ENCODE assay signal across 8 cellular contexts in the genomic region with DNA sequence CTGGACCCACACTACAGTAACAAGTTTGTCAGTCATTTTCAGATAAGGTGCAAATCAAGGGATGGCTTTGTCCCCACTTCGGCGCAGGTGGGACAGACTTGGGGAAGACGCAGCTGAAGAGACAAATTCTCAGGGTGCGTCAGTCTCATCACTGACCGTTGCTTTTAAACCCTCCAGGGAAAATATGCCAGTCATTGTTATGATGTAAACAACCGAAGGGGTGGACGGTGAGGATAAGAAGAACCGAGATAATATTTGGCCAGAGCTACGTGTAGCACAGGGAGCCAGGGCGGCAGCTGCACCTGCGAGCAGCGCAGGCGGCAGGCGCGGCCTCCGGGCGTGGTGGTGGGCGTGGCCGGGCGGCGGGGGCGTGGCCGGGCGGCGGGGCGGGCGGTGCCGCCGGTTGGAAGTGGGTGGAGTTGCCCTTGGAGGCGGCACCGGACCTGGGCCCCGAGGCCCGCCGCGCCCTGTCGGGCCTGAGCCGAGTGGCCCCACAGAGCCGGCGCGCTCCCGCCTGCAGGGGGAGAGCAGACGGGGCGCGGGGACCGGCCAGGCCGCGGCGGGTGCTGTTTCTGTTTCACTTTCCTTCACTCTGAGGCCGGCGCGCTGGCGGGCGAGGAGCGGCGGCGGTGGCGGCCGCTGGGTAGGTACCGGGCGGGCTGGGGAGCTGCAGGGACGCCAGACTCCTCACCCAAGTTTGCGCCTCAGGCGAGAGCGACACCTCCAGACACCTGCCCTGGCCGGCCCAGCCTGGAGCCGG. TPM values are rescaled to one million over a fixed set of nuclear protein-coding genes. Genes with fewer than 3 reads are reported as not detected.
DNase-seq lines count a peak whose midpoint lies in the region; ATAC-seq and TF ChIP-seq lines count a peak whose summit lies in the region.

A gene (plus strand): TSS at position 470 of the 760 bp plus-strand sequence. CDS start 2,209 bp downstream, outside the sequence.

- DNase-seq in ELF-1 (ENCODE audit: low read depth, low spot score), result peak; percentile 84
- peak; percentile 84 for DNase-seq in RWPE2 (ENCODE audit: low spot score)
- DNase-seq in activated effector memory CD4-positive, alpha-beta T cell treated with anti-CD3 and anti-CD28 coated beads, Interleukin-2, amount 50 U/mL, for 16 hours, result peak; percentile 97
- peak; percentile 76 for DNase-seq in fibroblast of the aortic adventitia (ENCODE audit: low read depth)
- peak; percentile 93 for DNase-seq in stimulated activated naive CD8-positive, alpha-beta T cell treated with anti-CD3 and anti-CD28 coated beads, Interleukin-15, amount 100 ng/mL, for 72 hours

- peak within 1 kb of the TSS; percentile 90 for H3K4me2 ChIP-seq in KMS-11
- H3K4me2 ChIP-seq in neural cell (ENCODE audit: low read length), result peak within 1 kb of the TSS; percentile 77

- no peaks in the 10 kb centered on the region for H3K27me3 ChIP-seq in KMS-11 (ENCODE audit: insufficient read depth, low read depth)
- H3K27me3 ChIP-seq in RWPE2 (ENCODE audit: insufficient read depth, poor library complexity, severe bottlenecking), result no peaks in the 10 kb centered on the region
- peaks cover 25% of the 10 kb centered on the region for H3K27me3 ChIP-seq in neural cell (ENCODE audit: insufficient read depth, low read depth, low read length)

- H3K79me2 ChIP-seq in KMS-11 (ENCODE audit: insufficient read depth, low read depth) (peaks cover 33% of the 10 kb centered on the region; the same call in 1 of the 2 replicates), neural cell (replicated peaks; ENCODE audit: insufficient read depth, low read length) (no peaks in the 10 kb centered on the region)

- peak within 1 kb of the TSS; percentile 93 for H3K27ac ChIP-seq in KMS-11
- no peak within 1 kb of the TSS for H3K27ac ChIP-seq in RWPE2 (ENCODE audit: poor library complexity, severe bottlenecking)
- no peak within 1 kb of the TSS for H3K27ac ChIP-seq in neural cell (ENCODE audit: low read length)

- H3K4me3 ChIP-seq in KMS-11 (IDR thresholded peaks at IDR 0.05; ENCODE audit: insufficient read depth, low read depth, low read length), result no peak within 1 kb of the TSS
- peak within 1 kb of the TSS; percentile 73 for H3K4me3 ChIP-seq in RWPE2 (ENCODE audit: severe bottlenecking)
- H3K4me3 ChIP-seq in fibroblast of the aortic adventitia (ENCODE audit: low read depth, low read length), result peak within 1 kb of the TSS; percentile 80
- peak within 1 kb of the TSS; percentile 81 for H3K4me3 ChIP-seq in neural cell (ENCODE audit: low read length)

- H3K9ac ChIP-seq in KMS-11, result peak within 1 kb of the TSS; percentile 93
- peak within 1 kb of the TSS; percentile 64 for H3K9ac ChIP-seq in neural cell (ENCODE audit: low read length)

- H3K4me3 Mint-ChIP-seq in stimulated activated naive CD8-positive, alpha-beta T cell treated with anti-CD3 and anti-CD28 coated beads, Interleukin-15, amount 100 ng/mL, for 72 hours, result peak within 1 kb of the TSS; percentile 89 to 91

- H3K27me3 Mint-ChIP-seq in stimulated activated naive CD8-positive, alpha-beta T cell treated with anti-CD3 and anti-CD28 coated beads, Interleukin-15, amount 100 ng/mL, for 72 hours, result no peaks in the 10 kb centered on the region

- no peaks in the 10 kb centered on the region for H3K9me3 ChIP-seq in RWPE2 (ENCODE audit: severe bottlenecking)
- no peaks in the 10 kb centered on the region for H3K9me3 ChIP-seq in neural cell (ENCODE audit: low read length)

- H3F3A ChIP-seq in neural cell (ENCODE audit: insufficient read depth, low read length, poor library complexity, severe bottlenecking), result no peaks in the 10 kb centered on the region

- TF ChIP-seq EP300 in neural cell (conservative IDR thresholded peaks at IDR 0.05; ENCODE audit: poor library complexity, severe bottlenecking), result no peak

- peak within 1 kb of the TSS; percentile 50 for H2AFZ ChIP-seq in KMS-11 (ENCODE audit: low read depth)
- no peak within 1 kb of the TSS for H2AFZ ChIP-seq in neural cell (ENCODE audit: low read depth, low read length)

- no peaks in the 10 kb centered on the region for H3K9me3 Mint-ChIP-seq in stimulated activated naive CD8-positive, alpha-beta T cell treated with anti-CD3 and anti-CD28 coated beads, Interleukin-15, amount 100 ng/mL, for 72 hours

- TF ChIP-seq CTCF in KMS-11 (conservative IDR thresholded peaks at IDR 0.05; ENCODE audit: low read depth, low read length), result no peak; the same call in 1 of the 2 replicates
- TF ChIP-seq CTCF in RWPE2 (IDR thresholded peaks at IDR 0.05; ENCODE audit: poor library complexity, severe bottlenecking), result peak; percentile 21
- TF ChIP-seq CTCF in fibroblast of the aortic adventitia (IDR thresholded peaks at IDR 0.05; ENCODE audit: insufficient read depth, low read length), result peak; percentile 20
- TF ChIP-seq CTCF in neural cell (IDR thresholded peaks at IDR 0.05; ENCODE audit: poor library complexity, severe bottlenecking), result no peak

- H3K4me1 ChIP-seq in KMS-11 (ENCODE audit: low read depth, poor library complexity, severe bottlenecking), result peaks cover 66% of the 10 kb centered on the region
- peaks cover 4% of the 10 kb centered on the region for H3K4me1 ChIP-seq in RWPE2 (ENCODE audit: insufficient read depth, poor library complexity, severe bottlenecking)

- peak; percentile 92 for ATAC-seq in GM21786 (IDR thresholded peaks at IDR 0.05; ENCODE audit: unreplicated experiment)
- ATAC-seq in RWPE2 (ENCODE audit: low read depth), result peak; percentile 97
- peak; percentile 99 for ATAC-seq in stimulated activated naive CD8-positive, alpha-beta T cell treated with anti-CD3 and anti-CD28 coated beads, Interleukin-15, amount 100 ng/mL, for 72 hours

- H3K27ac Mint-ChIP-seq in stimulated activated naive CD8-positive, alpha-beta T cell treated with anti-CD3 and anti-CD28 coated beads, Interleukin-15, amount 100 ng/mL, for 72 hours, result peak within 1 kb of the TSS; percentile 83 to 92

- no peaks in the 10 kb centered on the region for H3K9me2 ChIP-seq in neural cell (ENCODE audit: insufficient read depth, low read length)

- no peaks in the 10 kb centered on the region for H3K36me3 ChIP-seq in KMS-11 (ENCODE audit: insufficient read depth)
- H3K36me3 ChIP-seq in RWPE2 (ENCODE audit: low read depth), result no peaks in the 10 kb centered on the region; the same call in 1 of the 2 replicates
- no peaks in the 10 kb centered on the region for H3K36me3 ChIP-seq in neural cell (ENCODE audit: insufficient read depth, low read length)

- no peaks in the 10 kb centered on the region for H4K20me1 ChIP-seq in KMS-11 (ENCODE audit: insufficient read depth)
- H4K20me1 ChIP-seq in neural cell (ENCODE audit: insufficient read depth), result no peaks in the 10 kb centered on the region

- no peak for TF ChIP-seq RAD21 in neural cell (conservative IDR thresholded peaks at IDR 0.05)

- peaks cover 48% of the 10 kb centered on the region for H3K4me1 Mint-ChIP-seq in stimulated activated naive CD8-positive, alpha-beta T cell treated with anti-CD3 and anti-CD28 coated beads, Interleukin-15, amount 100 ng/mL, for 72 hours

TF ChIP-seq in neural cell, 6 proteins besides CTCF, POLR2A, EP300 and RAD21:
- TF ChIP-seq TAF1 (IDR thresholded peaks at IDR 0.05; ENCODE audit: low read depth) (no peak), MXI1 (conservative IDR thresholded peaks at IDR 0.05; ENCODE audit: poor library complexity, severe bottlenecking) (peak; percentile 33), EZH2 (IDR thresholded peaks at IDR 0.05; ENCODE audit: borderline replicate concordance, insufficient read depth, low read length, poor library complexity, severe bottlenecking) (no peak)

RNA-seq across cellular contexts. Expression of the gene that starts here (rescaled TPM):
- 18.2 and 44.8 TPM in 2 replicates for total RNA-seq in fibroblast of the aortic adventitia (ENCODE audit: low replicate concordance)
- polyA plus RNA-seq in neural cell, result 4.6 and 5.6 TPM in 2 replicates
- 18.3 and 23.8 TPM in 2 replicates for polyA minus RNA-seq in neural cell

Comparison
In these comparisons a context has a peak if more than half of its experiments do, and no peak if none do; other contexts are left out.
1. CTCF ChIP-seq: peak in RWPE2 (single experiment) and fibroblast of the aortic adventitia (single experiment); none in KMS-11 (single experiment) and neural cell (single experiment).
2. Peak in every context shown above with its lines, with median percentiles within 50 percentile points of each other: DNase-seq and ATAC-seq.